ENCODE assay signal across 1 cellular context in genomic region chr2:69518836-69519235, GRCh38.
TF ChIP-seq lines count a peak whose summit lies in the region.

No MANE protein-coding gene starts in this region.

TF ChIP-seq in GM23338, 12 proteins besides CTCF, POLR2A, EP300 and RAD21 (continued from another document):
- no peak for TF ChIP-seq ZNF462 (CRISPR knock-in tag; IDR thresholded peaks at IDR 0.05)
- no peak for TF ChIP-seq ZNF114 (CRISPR knock-in tag; IDR thresholded peaks at IDR 0.05)
- no peak for TF ChIP-seq REST (IDR thresholded peaks at IDR 0.05; ENCODE audit: unreplicated experiment)
- no peak for TF ChIP-seq NANOG (IDR thresholded peaks at IDR 0.05; ENCODE audit: borderline replicate concordance)
- TF ChIP-seq CREB1 (CRISPR knock-in tag; IDR thresholded peaks at IDR 0.05; ENCODE audit: low read depth) = no peak
- TF ChIP-seq STAT1 (IDR thresholded peaks at IDR 0.05; ENCODE audit: unreplicated experiment) = no peak
- no peak for TF ChIP-seq ZNF331 (CRISPR knock-in tag; IDR thresholded peaks at IDR 0.05; ENCODE audit: low read depth)
- no peak for TF ChIP-seq JUNB (IDR thresholded peaks at IDR 0.05; ENCODE audit: unreplicated experiment)
- no peak for TF ChIP-seq EZH2phosphoT487 (IDR thresholded peaks at IDR 0.05; ENCODE audit: unreplicated experiment)
